In genomic region chr12:52262286-52262685, GRCh38 we compare ENCODE assay signal across 20 cellular contexts. TPM values are rescaled to one million over a fixed set of nuclear protein-coding genes. Genes with fewer than 3 reads are reported as not detected.
DNase-seq lines count a peak whose midpoint lies in the region; ATAC-seq and TF ChIP-seq lines count a peak whose summit lies in the region.
"Had no signal": no experiment of that assay in that cellular context is flagged by ENCODE, and none has a peak within 500 bp of the region (broad histone marks: within the 10 kb centered on the region; RNA-seq: fewer than 3 reads in every experiment).

No MANE protein-coding gene starts in this region.

- in situ Hi-C loops in GM13977 (cut with MboI; ENCODE audit: low pct_unique_long_range_greater_than_20kb, low sequenced_read_pairs, unreplicated experiment) (no loop called here), Panc1 (cut with HindIII; ENCODE audit: low pct_unique_long_range_greater_than_20kb, low sequenced_read_pairs) (no loop called here), G401 (cut with HindIII; ENCODE audit: low sequenced_read_pairs) (no loop called here)

- TF ChIP-seq CTCF in GM13977 (IDR thresholded peaks at IDR 0.05; ENCODE audit: extremely low read depth, insufficient read depth, missing control alignments) (no peak), Panc1 (IDR thresholded peaks at IDR 0.05) (no peak), upper lobe of right lung (IDR thresholded peaks at IDR 0.05) (no peak)

- no peak overlapping the region for H2AFZ ChIP-seq in neuronal stem cell (ENCODE audit: low read length)

- no peak overlapping the region for H3K9ac ChIP-seq in neuronal stem cell (ENCODE audit: low read depth, low read length, poor library complexity)

- H3K23ac ChIP-seq in neuronal stem cell (ENCODE audit: low read depth, low read length, poor library complexity): no peak overlapping the region

- H3K4me1 ChIP-seq in Panc1 (ENCODE audit: control insufficient read depth, insufficient read depth, low read length) (no peaks in the 10 kb centered on the region), neuronal stem cell (ENCODE audit: control insufficient read depth in 2 of 2, insufficient read depth in 1 of 2, low read depth in 1 of 2, low read length in 2 of 2) (peaks cover 0 to 1% of the 10 kb centered on the region in 2 donors), upper lobe of right lung (peaks cover 8% of the 10 kb centered on the region)
- H3K4me1 ChIP-seq: BE2C had no signal

- no peak overlapping the region for H4K91ac ChIP-seq in neuronal stem cell (ENCODE audit: low read depth, low read length, poor library complexity)

- H2BK12ac ChIP-seq in neuronal stem cell (ENCODE audit: low read length): no peak overlapping the region

- no peak overlapping the region for H2BK15ac ChIP-seq in neuronal stem cell (ENCODE audit: low read length)

- H3K9me3 ChIP-seq in Panc1 (ENCODE audit: control insufficient read depth, insufficient read depth, low read depth, low read length) (no peaks in the 10 kb centered on the region), neuronal stem cell (replicated peaks in 1 of 2; ENCODE audit: control insufficient read depth in 2 of 2, insufficient read depth in 1 of 2, low read depth in 1 of 2, low read length in 2 of 2) (peaks cover 0 to 4% of the 10 kb centered on the region in 2 donors), upper lobe of right lung (no peaks in the 10 kb centered on the region)
- H3K9me3 ChIP-seq: BE2C had no signal

- no peak overlapping the region for H2AK5ac ChIP-seq in neuronal stem cell (ENCODE audit: low read depth, low read length)

- no peaks in the 10 kb centered on the region for H3K36me3 ChIP-seq in Panc1 (ENCODE audit: control insufficient read depth, insufficient read depth, low read length)
- H3K36me3 ChIP-seq in neuronal stem cell (replicated peaks in 1 of 2; ENCODE audit: control insufficient read depth in 2 of 2, insufficient read depth in 2 of 2, low read length in 2 of 2): no peaks in the 10 kb centered on the region
- no peaks in the 10 kb centered on the region for H3K36me3 ChIP-seq in upper lobe of right lung
- H3K36me3 ChIP-seq: BE2C had no signal

- no CpG with 5 or more reads among the region's 3 CpGs for WGBS in neuronal stem cell (ENCODE audit: extremely low coverage in 2 of 2, insufficient read length in 2 of 2, insufficient replicate concordance in 1 of 2), 2 donors

- peak overlapping the region; percentile 14 for H3K14ac ChIP-seq in neuronal stem cell (ENCODE audit: low read length)

- H3K79me1 ChIP-seq in neuronal stem cell (ENCODE audit: low read depth, low read length): no peaks in the 10 kb centered on the region

- DNase-seq in GM13977 (ENCODE audit: low spot score): peak; percentile 6
- no peak for DNase-seq in Panc1 (ENCODE audit: low read depth, low spot score)
- no peak for DNase-seq in neuronal stem cell (ENCODE audit: low spot score)
- peak; percentile 26 for DNase-seq in upper lobe of right lung
- DNase-seq in G401 (ENCODE audit: low spot score): no peak
- no peak for DNase-seq in left cardiac atrium
- no peak for DNase-seq in NCI-H1092 (lab: John Stamatoyannopoulos, UW)
- DNase-seq: ACHN; BE2C; C1 segment of cervical spinal cord; CD4-positive, CD25-positive, alpha-beta regulatory T cell; CD8-positive, alpha-beta memory T cell; COR-L47; DMS 273 treated with DMSO at 0.1 percent for 48 hours; DMS53; DND-41; EL; GOT3; H7 had no signal

- H3K4me2 ChIP-seq in neuronal stem cell (ENCODE audit: insufficient read depth, low read length, poor library complexity, severe bottlenecking): no peak overlapping the region

- H3K27ac ChIP-seq in Panc1 (ENCODE audit: low read length) (peak overlapping the region; percentile 11), neuronal stem cell (replicated peaks; ENCODE audit: low read length) (no peak overlapping the region), upper lobe of right lung (no peak overlapping the region)

- no peak overlapping the region for H4K8ac ChIP-seq in neuronal stem cell (ENCODE audit: low read depth, low read length)

- CTCF ChIA-PET in Panc1 (lab: Charles Lee): no interaction called here

- H2BK5ac ChIP-seq in neuronal stem cell (ENCODE audit: low read length): no peak overlapping the region

- H3K4ac ChIP-seq in neuronal stem cell (ENCODE audit: low read length): no peak overlapping the region

- POLR2A ChIA-PET in Panc1 (lab: Charles Lee): no interaction called here

- ATAC-seq in Panc1: no peak
- no peak for ATAC-seq in upper lobe of right lung
- ATAC-seq in left cardiac atrium: no peak
- ATAC-seq: HepG2 had no signal

- H3K18ac ChIP-seq in neuronal stem cell (ENCODE audit: low read length): no peak overlapping the region

- BruUV-seq in Panc1 (replicated peaks; lab: Mats Ljungman, UMichigan): no TSS peak

- H3K27me3 ChIP-seq in Panc1 (ENCODE audit: control insufficient read depth, insufficient read depth, low read length): no peaks in the 10 kb centered on the region
- peaks cover 0 to 23% (median 18%) of the 10 kb centered on the region in 3 experiments for H3K27me3 ChIP-seq in neuronal stem cell (ENCODE audit: control insufficient read depth in 3 of 3, insufficient read depth in 3 of 3, low read depth in 1 of 3, low read length in 3 of 3)
- H3K27me3 ChIP-seq in upper lobe of right lung: peaks cover 26% of the 10 kb centered on the region

- intact Hi-C loops in Panc1 (cut with micrococcal nuclease; ENCODE audit: unreplicated experiment): no loop called here
- intact Hi-C loops in upper lobe of right lung (cut with DNase I): no loop called here
- intact Hi-C loops in left cardiac atrium (cut with DNase I): no loop called here

- H3K4me3 ChIP-seq in Panc1 (ENCODE audit: low read depth in 2 of 2, low read length in 2 of 2) (no peak overlapping the region), neuronal stem cell (ENCODE audit: low read length in 2 of 2) (no peak overlapping the region), upper lobe of right lung (no peak overlapping the region)

- H2BK120ac ChIP-seq in neuronal stem cell (ENCODE audit: low read depth, low read length): no peak overlapping the region

RNA-seq across cellular contexts. Expression of gene KRT86, which starts 12.2 kb away (rescaled TPM):
- total RNA-seq in Panc1 (2021; ENCODE audit: unreplicated experiment): 1.1 TPM
- 1.2 TPM for polyA plus RNA-seq in Panc1 (2012; ENCODE audit: insufficient read length)
- polyA plus RNA-seq in neuronal stem cell (2013, experiment 1 of 2): 0.06 TPM
- 0.08 TPM for polyA plus RNA-seq in neuronal stem cell (2013, experiment 2 of 2)
- 1.1 TPM for total RNA-seq in upper lobe of right lung
- not detected in 2 replicates for total RNA-seq in G401 (2014; rRNA removed; shearing (Covaris generic))
- not detected for total RNA-seq in left cardiac atrium
- total RNA-seq: CD4-positive, CD25-positive, alpha-beta regulatory T cell; H7; HepG2 had no signal
- polyA plus RNA-seq: CD8-positive, alpha-beta memory T cell; HepG2 had no signal

RNA-seq across cellular contexts. Expression of gene KRT81, which starts 29.0 kb away (rescaled TPM):
- total RNA-seq in Panc1 (2021; ENCODE audit: unreplicated experiment) (0.90 TPM), upper lobe of right lung (not detected), left cardiac atrium (not detected)
- 0.88 TPM for polyA plus RNA-seq in Panc1 (2012; ENCODE audit: insufficient read length)
- 0.03 TPM for polyA plus RNA-seq in neuronal stem cell (2013, experiment 1 of 2)
- not detected for polyA plus RNA-seq in neuronal stem cell (2013, experiment 2 of 2)
- not detected in 2 replicates for total RNA-seq in G401 (2014; rRNA removed; shearing (Covaris generic))
- total RNA-seq: CD4-positive, CD25-positive, alpha-beta regulatory T cell; CD8-positive, alpha-beta memory T cell; H7; HepG2 had no signal
- polyA plus RNA-seq: CD4-positive, CD25-positive, alpha-beta regulatory T cell; CD8-positive, alpha-beta memory T cell; HepG2 had no signal

RNA-seq across cellular contexts. Expression of gene KRT7, which starts 29.2 kb away (rescaled TPM):
- total RNA-seq in Panc1 (2021; ENCODE audit: unreplicated experiment) (16.8 TPM), upper lobe of right lung (664 TPM), left cardiac atrium (10 to 100 TPM in 1 of 2 donors, 1 to 10 TPM in 1; 1.0 to 34.3 TPM)
- polyA plus RNA-seq in Panc1 (2012; ENCODE audit: insufficient read length): 19.1 TPM
- 0.24 TPM for polyA plus RNA-seq in neuronal stem cell (2013, experiment 1 of 2)
- 0.18 TPM for polyA plus RNA-seq in neuronal stem cell (2013, experiment 2 of 2)
- 0.49 TPM in 1 of 2 replicates, not detected in the other for total RNA-seq in G401 (2014; rRNA removed; shearing (Covaris generic))
- total RNA-seq: CD4-positive, CD25-positive, alpha-beta regulatory T cell; HepG2 had no signal
- polyA plus RNA-seq: CD8-positive, alpha-beta memory T cell had no signal

RNA-seq across cellular contexts. Expression of gene KRT83, which starts 58.9 kb away (rescaled TPM):
- total RNA-seq in Panc1 (2021; ENCODE audit: unreplicated experiment): 0.28 TPM
- polyA plus RNA-seq in Panc1 (2012; ENCODE audit: insufficient read length): 0.25 TPM
- polyA plus RNA-seq in neuronal stem cell (2013, experiment 1 of 2): not detected
- not detected for polyA plus RNA-seq in neuronal stem cell (2013, experiment 2 of 2)
- not detected for total RNA-seq in upper lobe of right lung
- 0.07 TPM in 1 of 2 replicates, not detected in the other for total RNA-seq in G401 (2014; rRNA removed; shearing (Covaris generic))
- not detected for total RNA-seq in left cardiac atrium
- total RNA-seq: CD4-positive, CD25-positive, alpha-beta regulatory T cell; CD8-positive, alpha-beta memory T cell; HepG2 had no signal
- polyA plus RNA-seq: CD4-positive, CD25-positive, alpha-beta regulatory T cell; CD8-positive, alpha-beta memory T cell; HepG2 had no signal

Comparison
In these comparisons a context has a peak if more than half of its experiments do, and no peak if none do; other contexts are left out.
1. DNase-seq: peak in GM13977 (single experiment) and upper lobe of right lung (single experiment); none in Panc1 (single experiment), neuronal stem cell (single experiment), G401 (single experiment), left cardiac atrium (single experiment) and NCI-H1092 (single experiment).
2. RNA of gene KRT7, which starts 29.2 kb away (total RNA-seq): 664 TPM in upper lobe of right lung (single experiment); 1.0 to 34.3 TPM in left cardiac atrium, 16.8 TPM in Panc1 (single experiment) and 0.49 TPM in G401; every median in the first group is over 10 times any median in the second.